ENCODE assay signal across 16 cellular contexts in the genomic region with DNA sequence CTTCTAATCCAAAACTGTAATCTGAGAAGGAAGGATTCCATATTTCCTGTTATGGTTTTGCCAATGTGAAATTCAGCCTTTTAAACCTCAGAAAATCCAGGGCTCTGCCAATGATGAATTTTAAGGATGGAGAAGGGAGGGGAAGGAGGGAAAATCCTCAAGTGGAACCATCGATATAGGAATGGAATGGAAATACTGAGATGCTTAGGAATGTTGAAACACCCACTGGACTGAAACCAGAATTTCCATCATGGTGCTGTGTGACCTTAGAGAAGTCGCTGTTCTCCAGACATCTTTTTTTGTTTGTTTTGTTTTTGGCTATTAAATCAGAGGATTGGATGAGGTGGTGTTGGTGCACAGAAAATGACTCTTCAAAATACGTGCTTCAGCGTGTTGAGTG. TPM values are rescaled to one million over a fixed set of nuclear protein-coding genes. Genes with fewer than 3 reads are reported as not detected.
DNase-seq lines count a peak whose midpoint lies in the region; ATAC-seq and TF ChIP-seq lines count a peak whose summit lies in the region.
"Had no signal": no experiment of that assay in that cellular context is flagged by ENCODE, and none has a peak within 500 bp of the region (broad histone marks: within the 10 kb centered on the region; RNA-seq: fewer than 3 reads in every experiment).

No MANE protein-coding gene starts in this region.

- 40 to 41% methylated on average over 4 of the region's 4 CpGs for WGBS in aorta, 2 donors

- no peaks in the 10 kb centered on the region for H3K27me3 Mint-ChIP-seq in osteocyte (ENCODE audit: unreplicated experiment)
- no peaks in the 10 kb centered on the region for H3K27me3 Mint-ChIP-seq in activated naive CD8-positive, alpha-beta T cell treated with anti-CD3 and anti-CD28 coated beads, Interleukin-2, amount 50 U/mL, for 24 hours
- H3K27me3 Mint-ChIP-seq: CD8-positive, alpha-beta memory T cell had no signal

- no peak for TF ChIP-seq CTCF in osteocyte (IDR thresholded peaks at IDR 0.05)

- H3K9me3 ChIP-seq in aorta (ENCODE audit: control insufficient read depth, low read length): no peaks in the 10 kb centered on the region
- H3K9me3 ChIP-seq: BLaER1 had no signal

- H3K4me1 ChIP-seq in aorta (ENCODE audit: control insufficient read depth in 1 of 2, insufficient read depth in 2 of 2, low read length in 2 of 2): peaks cover 0 to 5% of the 10 kb centered on the region in 2 donors

- no peaks in the 10 kb centered on the region for H3K27me3 ChIP-seq in aorta (ENCODE audit: control insufficient read depth in 1 of 2, insufficient read depth in 2 of 2, low read length in 1 of 2)
- H3K27me3 ChIP-seq: BLaER1 had no signal

- peaks cover 0 to 3% of the 10 kb centered on the region in 2 donors for H3K36me3 ChIP-seq in aorta (ENCODE audit: control insufficient read depth in 1 of 2, insufficient read depth in 2 of 2, low read length in 1 of 2)

- H3K36me3 Mint-ChIP-seq in osteocyte (ENCODE audit: unreplicated experiment): peaks cover 9% of the 10 kb centered on the region
- H3K36me3 Mint-ChIP-seq in activated naive CD8-positive, alpha-beta T cell treated with anti-CD3 and anti-CD28 coated beads, Interleukin-2, amount 50 U/mL, for 24 hours (ENCODE audit: low read depth): peaks cover 7% of the 10 kb centered on the region

- peaks cover 31% of the 10 kb centered on the region for H3K4me1 Mint-ChIP-seq in osteocyte (ENCODE audit: unreplicated experiment)
- peaks cover 3% of the 10 kb centered on the region for H3K4me1 Mint-ChIP-seq in activated naive CD8-positive, alpha-beta T cell treated with anti-CD3 and anti-CD28 coated beads, Interleukin-2, amount 50 U/mL, for 24 hours

- H3K27ac ChIP-seq in aorta (ENCODE audit: low read depth in 1 of 2, low read length in 2 of 2): peak overlapping the region; percentile 39 to 68
- H3K27ac ChIP-seq: 22Rv1, BLaER1, GM23248 had no signal

- DNase-seq in DMS79 (lab: John Stamatoyannopoulos, UW) (peak; percentile 11), DMS79 treated with DMSO at 0.1 percent for 48 hours (lab: John Stamatoyannopoulos, UW) (no peak), fibroblast of peridontal ligament (ENCODE audit: extremely low read depth) (peak; percentile 54), osteocyte (ENCODE audit: extremely low spot score, unreplicated experiment) (no peak), aorta (no peak), NCI-H2196 treated with DMSO at 0.1 percent for 48 hours (lab: John Stamatoyannopoulos, UW; ENCODE audit: unreplicated experiment) (no peak)
- no peak for DNase-seq in activated naive CD8-positive, alpha-beta T cell treated with anti-CD3 and anti-CD28 coated beads, Interleukin-2, amount 50 U/mL, for 24 hours
- DNase-seq: AML-193; CD8-positive, alpha-beta memory T cell; DMS53; GM23248; H7 had no signal

- H3K4me3 Mint-ChIP-seq in osteocyte (ENCODE audit: unreplicated experiment): no peak overlapping the region
- H3K4me3 Mint-ChIP-seq in activated naive CD8-positive, alpha-beta T cell treated with anti-CD3 and anti-CD28 coated beads, Interleukin-2, amount 50 U/mL, for 24 hours: no peak overlapping the region
- H3K4me3 Mint-ChIP-seq: CD8-positive, alpha-beta memory T cell had no signal

- intact Hi-C loops in aorta (cut with DNase I): no loop called here

- ATAC-seq in aorta (ENCODE audit: low FRiP score): no peak
- ATAC-seq in activated naive CD8-positive, alpha-beta T cell treated with anti-CD3 and anti-CD28 coated beads, Interleukin-2, amount 50 U/mL, for 24 hours: no peak
- no peak for ATAC-seq in HG03097 (IDR thresholded peaks at IDR 0.05; ENCODE audit: low FRiP score, unreplicated experiment)
- ATAC-seq: HepG2 had no signal

- no peak overlapping the region for H3K4me3 ChIP-seq in aorta (ENCODE audit: low read length in 2 of 2)
- H3K4me3 ChIP-seq: BLaER1, GM23248 had no signal

- H3K9me3 Mint-ChIP-seq in osteocyte (ENCODE audit: unreplicated experiment): no peaks in the 10 kb centered on the region
- no peaks in the 10 kb centered on the region for H3K9me3 Mint-ChIP-seq in activated naive CD8-positive, alpha-beta T cell treated with anti-CD3 and anti-CD28 coated beads, Interleukin-2, amount 50 U/mL, for 24 hours
- H3K9me3 Mint-ChIP-seq: CD8-positive, alpha-beta memory T cell had no signal

- H3K27ac Mint-ChIP-seq in osteocyte (ENCODE audit: unreplicated experiment): peak overlapping the region; percentile 86
- no peak overlapping the region for H3K27ac Mint-ChIP-seq in activated naive CD8-positive, alpha-beta T cell treated with anti-CD3 and anti-CD28 coated beads, Interleukin-2, amount 50 U/mL, for 24 hours

RNA-seq across cellular contexts. Expression of a gene that starts 5.2 kb away (rescaled TPM):
- 3.3 and 4.8 TPM in 2 replicates for total RNA-seq in osteocyte
- total RNA-seq in aorta: 10 to 100 TPM in 1 of 2 donors, 1 to 10 TPM in 1; 5.6 to 38.8 TPM
- 1 to 10 TPM in 1 of 2 donors, not detected in 1; 3.1 TPM for polyA plus RNA-seq in aorta

RNA-seq across cellular contexts. Expression of a gene that starts 30.0 kb away (rescaled TPM):
- total RNA-seq in osteocyte (12.8 and 13.0 TPM in 2 replicates), aorta (10 to 100 TPM in 1 of 2 donors, 1 to 10 TPM in 1; 5.0 to 11.4 TPM)
- polyA plus RNA-seq in aorta: 1 to 10 TPM; 6.8 to 8.5 TPM

RNA-seq across cellular contexts. Expression of a gene that starts 53.3 kb away (rescaled TPM):
- total RNA-seq in osteocyte (not detected in 2 replicates), aorta (under 1 TPM; 0.36 to 0.54 TPM)
- polyA plus RNA-seq in aorta: not detected
- total RNA-seq: CD8-positive, alpha-beta memory T cell; GM23248 had no signal
- polyA plus RNA-seq: CD8-positive, alpha-beta memory T cell; GM23248 had no signal

Comparison
In these comparisons a context has a peak if more than half of its experiments do, and no peak if none do; other contexts are left out.
1. DNase-seq: peak in DMS79 (single experiment) and fibroblast of peridontal ligament (single experiment); none in DMS79 treated with DMSO at 0.1 percent for 48 hours (single experiment), osteocyte (single experiment), aorta (0 of 2), NCI-H2196 treated with DMSO at 0.1 percent for 48 hours (single experiment) and activated naive CD8-positive, alpha-beta T cell treated with anti-CD3 and anti-CD28 coated beads, Interleukin-2, amount 50 U/mL, for 24 hours (single experiment).